1 cellular context compared by ENCODE assay signal in genomic region chr15:27087651-27088583, GRCh38.
TF ChIP-seq lines count a peak whose summit lies in the region.

No MANE protein-coding gene starts in this region.

TF ChIP-seq in K562, 482 proteins besides CTCF, POLR2A, EP300 and RAD21 (continued from another document):
- TF ChIP-seq TRIM25 (IDR thresholded peaks at IDR 0.05; ENCODE audit: borderline replicate concordance), result 0 out of 2 replicates have a peak, but pooled peaks have one; percentile 52
- TF ChIP-seq ATF3 (IDR thresholded peaks at IDR 0.05), result no peak
- no peak for TF ChIP-seq ATF3 (CRISPR knock-in tag; conservative IDR thresholded peaks at IDR 0.05)
- no peak for TF ChIP-seq ID3 (CRISPR knock-in tag; IDR thresholded peaks at IDR 0.05)
- TF ChIP-seq ID3 (tag; IDR thresholded peaks at IDR 0.05), result no peak
- TF ChIP-seq PHB2 (IDR thresholded peaks at IDR 0.05; ENCODE audit: low read depth), result peak; percentile 67; the same call in 1 of the 2 replicates
- TF ChIP-seq SMAD2 (IDR thresholded peaks at IDR 0.05; ENCODE audit: low read depth, low read length), result no peak
- no peak for TF ChIP-seq PRMT5 (CRISPR knock-in tag; IDR thresholded peaks at IDR 0.05)
- no peak for TF ChIP-seq ZNF146 (CRISPR knock-in tag; IDR thresholded peaks at IDR 0.05; ENCODE audit: unreplicated experiment)
- peak; percentile 45; the same call in 1 of the 2 replicates for TF ChIP-seq MIER1 (IDR thresholded peaks at IDR 0.05; ENCODE audit: low read depth)
- TF ChIP-seq PPARD (CRISPR knock-in tag; IDR thresholded peaks at IDR 0.05), result no peak
- peak; percentile 52; the same call in 1 of the 2 replicates for TF ChIP-seq ZBTB2 (IDR thresholded peaks at IDR 0.05)
- peak; percentile 63; the same call in 1 of the 2 replicates for TF ChIP-seq ELF4 (CRISPR knock-in tag; IDR thresholded peaks at IDR 0.05)
- TF ChIP-seq PTBP1 (IDR thresholded peaks at IDR 0.05; ENCODE audit: low read depth, low read length), result no peak
- TF ChIP-seq POLR3A (IDR thresholded peaks at IDR 0.05; ENCODE audit: borderline replicate concordance, extremely low read depth, insufficient read depth, insufficient read length), result no peak
- no peak for TF ChIP-seq MECOM (CRISPR knock-in tag; IDR thresholded peaks at IDR 0.05)
- no peak for TF ChIP-seq MCM2 (IDR thresholded peaks at IDR 0.05; ENCODE audit: low read depth)
- peak; percentile 3; the same call in 1 of the 2 replicates for TF ChIP-seq NFIC (IDR thresholded peaks at IDR 0.05)
- TF ChIP-seq RREB1 (CRISPR knock-in tag; IDR thresholded peaks at IDR 0.05), result no peak
- no peak for TF ChIP-seq ATF4 (CRISPR knock-in tag; IDR thresholded peaks at IDR 0.05)
